In the genomic region with DNA sequence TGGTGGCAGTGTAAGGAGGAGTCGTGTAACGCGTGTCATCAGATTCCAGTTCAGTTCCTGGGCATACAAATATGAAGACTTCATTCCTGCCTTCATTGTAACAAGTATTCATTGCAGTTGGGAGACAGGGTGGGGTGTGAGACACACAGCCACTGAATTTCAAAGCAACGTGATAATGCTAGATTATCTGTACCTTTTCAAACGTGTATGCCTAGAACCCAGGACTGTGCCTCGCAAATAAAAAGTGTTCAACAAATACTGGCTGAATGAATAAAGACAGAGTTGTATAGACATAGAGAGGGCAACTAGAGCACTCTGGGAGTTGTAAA, we compare ENCODE assay signal across 9 cellular contexts. TPM values are rescaled to one million over a fixed set of nuclear protein-coding genes. Genes with fewer than 3 reads are reported as not detected.
DNase-seq lines count a peak whose midpoint lies in the region; ATAC-seq, FAIRE-seq and TF ChIP-seq lines count a peak whose summit lies in the region.
"Had no signal": no experiment of that assay in that cellular context is flagged by ENCODE, and none has a peak within 500 bp of the region (broad histone marks: within the 10 kb centered on the region; RNA-seq: fewer than 3 reads in every experiment).

No MANE protein-coding gene starts in this region.

- no peak for TF ChIP-seq EP300 in A549 (IDR thresholded peaks at IDR 0.05)
- TF ChIP-seq EP300 in Ishikawa (IDR thresholded peaks at IDR 0.05; ENCODE audit: borderline replicate concordance), result 0 out of 2 replicates have a peak, but pooled peaks have one; percentile 5

- TF ChIP-seq CTCF in A549 (IDR thresholded peaks at IDR 0.05) (no peak), bronchial epithelial cell (IDR thresholded peaks at IDR 0.05; ENCODE audit: insufficient read depth, low read length, severe bottlenecking) (no peak)

- no peaks in the 10 kb centered on the region for H3K9me3 ChIP-seq in A549
- H3K9me3 ChIP-seq: prostate gland had no signal

- peak overlapping the region; percentile 94 to 97 for H3K27ac ChIP-seq in A549

- TF ChIP-seq RAD21 in A549 (conservative IDR thresholded peaks at IDR 0.05 in 1 of 2, IDR thresholded peaks at IDR 0.05 in 1 of 2) (no peak), Ishikawa (IDR thresholded peaks at IDR 0.05; ENCODE audit: low read depth) (no peak)

- H3K36me3 Mint-ChIP-seq in naive B cell, result peaks cover 0 to 12% of the 10 kb centered on the region in 2 donors

- no peaks in the 10 kb centered on the region for H3K27me3 ChIP-seq in bronchial epithelial cell (ENCODE audit: control insufficient read depth, insufficient read depth, low read length)

- DNase-seq in A549 (ENCODE audit: low read depth in 1 of 2, low spot score in 1 of 2) (no peak), bronchial epithelial cell (ENCODE audit: low read depth) (no peak), naive B cell (no peak), DMS 273 (lab: John Stamatoyannopoulos, UW; ENCODE audit: unreplicated experiment) (no peak), D341Med (ENCODE audit: low spot score) (no peak)

- 27% methylated on average over 6 of the region's 6 CpGs for WGBS in A549 (ENCODE audit: missing lambda C conversion rate)

- H3K27ac Mint-ChIP-seq in naive B cell, result peak overlapping the region in 4 of 6 donors; percentile 47 to 100 (median 78)

- H3K4me3 Mint-ChIP-seq in naive B cell, result peak overlapping the region; percentile 93 to 100 (median 98)

- TF ChIP-seq POLR2A in A549 (IDR thresholded peaks at IDR 0.05; ENCODE audit: low read length), result no peak

- CTCF ChIA-PET in A549 (lab: Yijun Ruan, JAX), result no interaction called here

- H3K4me2 ChIP-seq in A549, result peak overlapping the region; percentile 79

- peaks cover 0 to 3% (median 0%) of the 10 kb centered on the region in 7 donors for H3K9me3 Mint-ChIP-seq in naive B cell

- peaks cover 9% of the 10 kb centered on the region for H3K36me3 ChIP-seq in bronchial epithelial cell (ENCODE audit: control insufficient read depth, insufficient read depth, low read length)
- H3K36me3 ChIP-seq: prostate gland had no signal

- H3K4me3 ChIP-seq in A549 (peak overlapping the region; percentile 91), bronchial epithelial cell (ENCODE audit: low read depth, low read length) (peak overlapping the region; percentile 82)

- ATAC-seq in A549 (no peak), naive B cell (ENCODE audit: low read depth in 2 of 2) (no peak), GM18873 (IDR thresholded peaks at IDR 0.05; ENCODE audit: low FRiP score, unreplicated experiment) (no peak), GM19463 (IDR thresholded peaks at IDR 0.05; ENCODE audit: unreplicated experiment) (no peak)

- no peak for FAIRE-seq in A549 (lab: Jason Lieb, UNC)
- FAIRE-seq in bronchial epithelial cell (lab: Jason Lieb, UNC), result no peak

- no peaks in the 10 kb centered on the region for H3K27me3 Mint-ChIP-seq in naive B cell

- H3K4me1 Mint-ChIP-seq in naive B cell, result peaks cover 38 to 70% (median 51%) of the 10 kb centered on the region in 3 donors

- POLR2A ChIA-PET in A549 (lab: Yijun Ruan, JAX), result no interaction called here

- peaks cover 42% of the 10 kb centered on the region for H3K4me1 ChIP-seq in A549
- H3K4me1 ChIP-seq: prostate gland had no signal

TF ChIP-seq in A549, 52 proteins besides CTCF, POLR2A, EP300 and RAD21 (continues in another document):
- no peak for TF ChIP-seq MYC (IDR thresholded peaks at IDR 0.05; ENCODE audit: borderline replicate concordance, low read length)
- no peak for TF ChIP-seq KDM5A (IDR thresholded peaks at IDR 0.05)
- no peak for TF ChIP-seq POLR2AphosphoS2 (conservative IDR thresholded peaks at IDR 0.05; ENCODE audit: low read length)
- TF ChIP-seq, protein P1, sequence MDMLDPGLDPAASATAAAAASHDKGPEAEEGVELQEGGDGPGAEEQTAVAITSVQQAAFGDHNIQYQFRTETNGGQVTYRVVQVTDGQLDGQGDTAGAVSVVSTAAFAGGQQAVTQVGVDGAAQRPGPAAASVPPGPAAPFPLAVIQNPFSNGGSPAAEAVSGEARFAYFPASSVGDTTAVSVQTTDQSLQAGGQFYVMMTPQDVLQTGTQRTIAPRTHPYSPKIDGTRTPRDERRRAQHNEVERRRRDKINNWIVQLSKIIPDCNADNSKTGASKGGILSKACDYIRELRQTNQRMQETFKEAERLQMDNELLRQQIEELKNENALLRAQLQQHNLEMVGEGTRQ (IDR thresholded peaks at IDR 0.05), result no peak
- no peak for TF ChIP-seq TFCP2L1 (CRISPR knock-in tag; IDR thresholded peaks at IDR 0.05)
- TF ChIP-seq NPAS2 (CRISPR knock-in tag; IDR thresholded peaks at IDR 0.05; ENCODE audit: borderline replicate concordance), result no peak
- no peak for TF ChIP-seq HDAC2 (IDR thresholded peaks at IDR 0.05)
- no peak for TF ChIP-seq BHLHE40 (IDR thresholded peaks at IDR 0.05; ENCODE audit: low read depth, low read length)
- no peak for TF ChIP-seq RFX5 (IDR thresholded peaks at IDR 0.05)
- TF ChIP-seq CHD4 (IDR thresholded peaks at IDR 0.05; ENCODE audit: borderline replicate concordance), result no peak
- no peak for TF ChIP-seq MAFK (IDR thresholded peaks at IDR 0.05; ENCODE audit: partially characterized antibody)
- TF ChIP-seq SMC3 (IDR thresholded peaks at IDR 0.05), result no peak
- TF ChIP-seq NR3C1 (IDR thresholded peaks at IDR 0.05), result no peak

TF ChIP-seq in Ishikawa, 13 proteins besides CTCF, POLR2A, EP300 and RAD21:
- TF ChIP-seq EGR1 (IDR thresholded peaks at IDR 0.05) (no peak), ZBTB7A (IDR thresholded peaks at IDR 0.05; ENCODE audit: low read depth) (no peak), NFIC (IDR thresholded peaks at IDR 0.05) (no peak), FOXM1 (IDR thresholded peaks at IDR 0.05; ENCODE audit: borderline replicate concordance, low read depth) (no peak), YY1 (IDR thresholded peaks at IDR 0.05; ENCODE audit: low read depth) (no peak)
- TF ChIP-seq, protein P2, sequence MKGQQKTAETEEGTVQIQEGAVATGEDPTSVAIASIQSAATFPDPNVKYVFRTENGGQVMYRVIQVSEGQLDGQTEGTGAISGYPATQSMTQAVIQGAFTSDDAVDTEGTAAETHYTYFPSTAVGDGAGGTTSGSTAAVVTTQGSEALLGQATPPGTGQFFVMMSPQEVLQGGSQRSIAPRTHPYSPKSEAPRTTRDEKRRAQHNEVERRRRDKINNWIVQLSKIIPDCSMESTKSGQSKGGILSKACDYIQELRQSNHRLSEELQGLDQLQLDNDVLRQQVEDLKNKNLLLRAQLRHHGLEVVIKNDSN (IDR thresholded peaks at IDR 0.05), result no peak
TF ChIP-seq in Ishikawa: peak in this region for 0.

RNA-seq across cellular contexts. Expression of a gene that starts 0.6 kb away (rescaled TPM):
- polyA plus RNA-seq in A549 (2011; rRNA removed), result 6.9 and 7.0 TPM in 2 replicates
- 1.5 and 1.7 TPM in 2 replicates for polyA plus RNA-seq in A549 (2012; cell fraction: cytosol; rRNA removed)
- polyA plus RNA-seq in A549 (2012; cell fraction: nucleus; rRNA removed), result 1.7 and 2.2 TPM in 2 replicates
- 9.5 to 10.3 TPM (median 10.3 TPM) in 3 replicates for polyA plus RNA-seq in A549 (2017; fragmentation: RNase III; extraction: RNeasy Plus Mini Kit Qiagen cat#74134 plus additional on column Dnase treatment)
- 5.5 and 5.7 TPM in 2 replicates for polyA minus RNA-seq in A549 (2011; rRNA and poly(A)+ RNA removed)
- 12.8 and 15.3 TPM in 2 replicates for total RNA-seq in bronchial epithelial cell
- polyA plus RNA-seq in naive B cell (ENCODE audit: low read depth in 6 of 6), result 1 to 10 TPM; 1.3 to 3.5 (median 1.8) TPM

RNA-seq across cellular contexts. Expression of a gene that starts 1.5 kb away (rescaled TPM):
- polyA plus RNA-seq in A549 (2011; rRNA removed) (6.8 and 7.4 TPM in 2 replicates), A549 (2017; fragmentation: RNase III; extraction: RNeasy Plus Mini Kit Qiagen cat#74134 plus additional on column Dnase treatment) (7.6 to 8.4 TPM (median 8.1 TPM) in 3 replicates), naive B cell (ENCODE audit: low read depth in 6 of 6) (1 to 10 TPM; 2.5 to 8.2 (median 6.1) TPM)
- 2.1 and 2.2 TPM in 2 replicates for polyA plus RNA-seq in A549 (2012; cell fraction: cytosol; rRNA removed)
- polyA plus RNA-seq in A549 (2012; cell fraction: nucleus; rRNA removed), result 3.5 and 5.4 TPM in 2 replicates
- 5.9 and 6.8 TPM in 2 replicates for polyA minus RNA-seq in A549 (2011; rRNA and poly(A)+ RNA removed)
- total RNA-seq in bronchial epithelial cell, result 36.9 and 63.2 TPM in 2 replicates

RNA-seq across cellular contexts. Expression of a gene that starts 19.0 kb away (rescaled TPM):
- polyA plus RNA-seq in A549 (2011; rRNA removed) (2.0 and 2.2 TPM in 2 replicates), A549 (2017; fragmentation: RNase III; extraction: RNeasy Plus Mini Kit Qiagen cat#74134 plus additional on column Dnase treatment) (3.2 to 3.6 TPM (median 3.4 TPM) in 3 replicates), naive B cell (ENCODE audit: low read depth in 6 of 6) (1 to 10 TPM in 1 of 6 donors, under 1 TPM in 3, not detected in 2; 0.08 to 2.3 (median 0.12) TPM)
- polyA plus RNA-seq in A549 (2012; cell fraction: cytosol; rRNA removed), result 1.2 TPM in 2 replicates
- 1.9 and 2.7 TPM in 2 replicates for polyA plus RNA-seq in A549 (2012; cell fraction: nucleus; rRNA removed)
- 2.9 and 3.7 TPM in 2 replicates for polyA minus RNA-seq in A549 (2011; rRNA and poly(A)+ RNA removed)
- total RNA-seq in bronchial epithelial cell, result 20.0 and 29.6 TPM in 2 replicates

RNA-seq across cellular contexts. Expression of a gene that starts 37.1 kb away (rescaled TPM):
- 0.57 and 0.74 TPM in 2 replicates for polyA plus RNA-seq in A549 (2011; rRNA removed)
- 1.00 and 1.0 TPM in 2 replicates for polyA plus RNA-seq in A549 (2012; cell fraction: cytosol; rRNA removed)
- polyA plus RNA-seq in A549 (2012; cell fraction: nucleus; rRNA removed), result 1.3 and 2.6 TPM in 2 replicates
- 4.9 to 9.5 TPM (median 5.1 TPM) in 3 replicates for polyA plus RNA-seq in A549 (2017; fragmentation: RNase III; extraction: RNeasy Plus Mini Kit Qiagen cat#74134 plus additional on column Dnase treatment)
- 0.29 TPM in 2 replicates for polyA minus RNA-seq in A549 (2011; rRNA and poly(A)+ RNA removed)
- total RNA-seq in bronchial epithelial cell, result not detected in 2 replicates
- under 1 TPM in 1 of 6 donors, not detected in 5; 0.23 TPM for polyA plus RNA-seq in naive B cell (ENCODE audit: low read depth in 6 of 6)

RNA-seq across cellular contexts. Expression of a gene that starts 52.5 kb away (rescaled TPM):
- polyA plus RNA-seq in A549 (2011; rRNA removed), result 3.6 and 4.9 TPM in 2 replicates
- polyA plus RNA-seq in A549 (2012; cell fraction: cytosol; rRNA removed), result 0.19 and 0.27 TPM in 2 replicates
- polyA plus RNA-seq in A549 (2012; cell fraction: nucleus; rRNA removed), result 0.11 and 0.32 TPM in 2 replicates
- 0.92 to 1.4 TPM (median 1.0 TPM) in 3 replicates for polyA plus RNA-seq in A549 (2017; fragmentation: RNase III; extraction: RNeasy Plus Mini Kit Qiagen cat#74134 plus additional on column Dnase treatment)
- polyA minus RNA-seq in A549 (2011; rRNA and poly(A)+ RNA removed), result 1.1 and 2.0 TPM in 2 replicates
- not detected in 2 replicates for total RNA-seq in bronchial epithelial cell
- polyA plus RNA-seq in naive B cell (ENCODE audit: low read depth in 6 of 6), result not detected
- total RNA-seq: prostate gland had no signal
